Comparison of ENCODE assay signal across 1 cellular context in genomic region chr22:32066820-32067219, GRCh38.
TF ChIP-seq lines count a peak whose summit lies in the region.

No MANE protein-coding gene starts in this region.

TF ChIP-seq in GM23338, 12 proteins besides CTCF, POLR2A, EP300 and RAD21 (continued from another document):
- TF ChIP-seq ZNF462 (CRISPR knock-in tag; IDR thresholded peaks at IDR 0.05): no peak
- TF ChIP-seq ZNF331 (CRISPR knock-in tag; IDR thresholded peaks at IDR 0.05; ENCODE audit: low read depth): no peak
- no peak for TF ChIP-seq CREB1 (CRISPR knock-in tag; IDR thresholded peaks at IDR 0.05; ENCODE audit: low read depth)
- no peak for TF ChIP-seq JUNB (IDR thresholded peaks at IDR 0.05; ENCODE audit: unreplicated experiment)
